ENCODE assay signal across 8 cellular contexts in the genomic region with DNA sequence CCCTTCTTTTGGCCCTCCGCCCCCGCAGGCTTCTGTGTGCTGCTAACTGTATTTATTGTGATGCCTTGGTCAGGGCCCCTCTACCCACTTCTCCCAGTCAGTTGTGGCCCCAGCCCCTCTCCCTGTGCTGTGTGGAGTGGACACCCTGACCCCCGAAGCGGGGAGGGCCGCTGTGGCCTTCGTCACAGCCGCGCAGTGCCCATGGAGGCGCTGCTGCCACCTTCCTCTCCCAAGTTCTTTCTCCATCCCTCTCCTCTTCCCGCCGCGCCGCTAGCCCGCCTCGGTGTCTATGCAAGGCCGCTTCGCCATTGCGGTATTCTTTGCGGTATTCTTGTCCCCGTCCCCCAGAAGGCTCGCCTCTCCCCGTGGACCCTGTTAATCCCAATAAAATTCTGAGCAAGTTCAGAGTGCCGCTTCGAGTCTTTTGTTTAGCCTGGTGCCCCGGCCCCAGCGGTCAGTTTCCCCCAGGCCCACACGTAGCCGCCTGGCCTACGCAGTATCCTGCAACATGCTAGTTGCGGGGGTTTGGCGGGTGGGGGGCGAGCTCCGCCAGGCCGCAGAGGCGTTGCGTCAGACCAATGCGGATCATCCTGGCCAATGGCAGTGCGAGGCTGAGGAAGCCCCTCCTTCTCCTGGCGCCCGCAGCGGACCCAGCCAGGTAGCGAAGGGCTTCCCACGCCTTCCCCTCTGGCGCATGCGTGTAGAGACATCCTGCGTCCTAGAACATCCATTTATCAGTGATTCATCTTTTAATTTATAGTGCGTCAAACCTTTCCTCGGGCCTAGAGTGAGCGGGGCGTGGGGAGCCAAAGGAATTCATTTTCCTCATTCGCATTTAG. TPM values are rescaled to one million over a fixed set of nuclear protein-coding genes. Genes with fewer than 3 reads are reported as not detected.
DNase-seq lines count a peak whose midpoint lies in the region; ATAC-seq and TF ChIP-seq lines count a peak whose summit lies in the region.

No MANE protein-coding gene starts in this region.

- H3K4me1 Mint-ChIP-seq in activated T-cell treated with anti-CD3 and anti-CD28 coated beads, Interleukin-2, amount 50 U/mL, for 24 hours (ENCODE audit: low read depth): peaks cover 61% of the 10 kb centered on the region

- ATAC-seq in GM21447 (IDR thresholded peaks at IDR 0.05; ENCODE audit: unreplicated experiment) (peak; percentile 52), GM18505 (IDR thresholded peaks at IDR 0.05; ENCODE audit: unreplicated experiment) (no peak)

- no peaks in the 10 kb centered on the region for H3K9me3 Mint-ChIP-seq in activated T-cell treated with anti-CD3 and anti-CD28 coated beads, Interleukin-2, amount 50 U/mL, for 24 hours

- peaks cover 51% of the 10 kb centered on the region for H3K36me3 Mint-ChIP-seq in activated T-cell treated with anti-CD3 and anti-CD28 coated beads, Interleukin-2, amount 50 U/mL, for 24 hours (ENCODE audit: low read depth)

- no peak for TF ChIP-seq POLR2A in GM18505 (IDR thresholded peaks at IDR 0.05; ENCODE audit: borderline replicate concordance, extremely low read depth, insufficient read depth, insufficient read length)

- peaks cover 39% of the 10 kb centered on the region for H3K27me3 Mint-ChIP-seq in activated T-cell treated with anti-CD3 and anti-CD28 coated beads, Interleukin-2, amount 50 U/mL, for 24 hours

- DNase-seq in AG08395 (ENCODE audit: low spot score): peak; percentile 61
- DNase-seq in NCI-H2227 treated with DMSO at 0.1 percent for 48 hours (lab: John Stamatoyannopoulos, UW): peak; percentile 86
- peak; percentile 83 for DNase-seq in activated T-cell treated with anti-CD3 and anti-CD28 coated beads, Interleukin-2, amount 50 U/mL, for 24 hours
- no peak for DNase-seq in epithelial cell of proximal tubule (ENCODE audit: low read depth)
- peak; percentile 81 for DNase-seq in mucosa of gallbladder (ENCODE audit: low spot score)
- peak; percentile 56 to 68 for DNase-seq in stimulated activated CD8-positive, alpha-beta memory T cell treated with anti-CD3 and anti-CD28 coated beads, Interleukin-2, amount 100 ng/mL, for 48 hours (ENCODE audit: low read depth in 2 of 2)

- no peak for TF ChIP-seq CTCF in epithelial cell of proximal tubule (conservative IDR thresholded peaks at IDR 0.05; ENCODE audit: low read depth, low read length)

- peak overlapping the region; percentile 55 for H3K4me3 ChIP-seq in epithelial cell of proximal tubule (ENCODE audit: low read depth, low read length)

- peak overlapping the region; percentile 73 for H3K4me3 Mint-ChIP-seq in activated T-cell treated with anti-CD3 and anti-CD28 coated beads, Interleukin-2, amount 50 U/mL, for 24 hours

- H3K27ac Mint-ChIP-seq in activated T-cell treated with anti-CD3 and anti-CD28 coated beads, Interleukin-2, amount 50 U/mL, for 24 hours: peak overlapping the region; percentile 91

RNA-seq across cellular contexts. Expression of a gene that starts 5.6 kb away (rescaled TPM):
- total RNA-seq in epithelial cell of proximal tubule (1.9 and 3.1 TPM in 2 replicates), mucosa of gallbladder (10.3 TPM)

RNA-seq across cellular contexts. Expression of a gene that starts 6.2 kb away (rescaled TPM):
- total RNA-seq in epithelial cell of proximal tubule: 3.2 and 5.6 TPM in 2 replicates
- 34.8 TPM for total RNA-seq in mucosa of gallbladder

RNA-seq across cellular contexts. Expression of a gene that starts 39.8 kb away (rescaled TPM):
- total RNA-seq in epithelial cell of proximal tubule (1.5 and 2.2 TPM in 2 replicates), mucosa of gallbladder (1.4 TPM)
